18 cellular contexts compared by ENCODE assay signal in genomic region chr1:160740133-160740688, GRCh38. TPM values are rescaled to one million over a fixed set of nuclear protein-coding genes. Genes with fewer than 3 reads are reported as not detected.
DNase-seq lines count a peak whose midpoint lies in the region; ATAC-seq lines count a peak whose summit lies in the region.
"Had no signal": no experiment of that assay in that cellular context is flagged by ENCODE, and none has a peak within 500 bp of the region (broad histone marks: within the 10 kb centered on the region; RNA-seq: fewer than 3 reads in every experiment).

No MANE protein-coding gene starts in this region.

- peak overlapping the region; percentile 85 for H3K27ac Mint-ChIP-seq in activated CD4-positive, alpha-beta T cell treated with anti-CD3 and anti-CD28 coated beads, Interleukin-2, amount 10 ng/mL, durations not matched to agents 7 days and 5 days
- peak overlapping the region; percentile 85 for H3K27ac Mint-ChIP-seq in activated naive CD8-positive, alpha-beta T cell treated with anti-CD3 and anti-CD28 coated beads, Interleukin-2, amount 10 ng/mL, durations not matched to agents 7 days and 5 days

- H3K4me3 ChIP-seq in HAP-1, result no peak overlapping the region
- H3K4me3 ChIP-seq: A549, tibial artery had no signal

- CTCF ChIA-PET in activated CD4-positive, alpha-beta T cell treated with anti-CD3 and anti-CD28 coated beads, Interleukin-2, amount 10 ng/mL, durations not matched to agents 7 days and 5 days (lab: Charles Lee), result interaction anchor here (0.7 to 2.0 kb wide), 8 partner anchors 13 to 914 kb away, joined by 3 to 8 read pairs (median 4); partner anchors contain the start of gene SLAMF8

- ATAC-seq in HG02678 (IDR thresholded peaks at IDR 0.05; ENCODE audit: unreplicated experiment), result peak; percentile 32
- ATAC-seq in activated naive CD8-positive, alpha-beta T cell treated with anti-CD3 and anti-CD28 coated beads, Interleukin-2, amount 10 ng/mL, durations not matched to agents 7 days and 5 days (ENCODE audit: low read depth), result no peak
- ATAC-seq in stimulated activated naive CD8-positive, alpha-beta T cell treated with anti-CD3 and anti-CD28 coated beads, Interleukin-15, Interleukin-2, amounts not matched to agents 100 U/mL and 50 U/mL, for 24 hours, result no peak
- ATAC-seq: A549, esophagus mucosa, sciatic nerve had no signal

- H3K36me3 Mint-ChIP-seq in activated CD4-positive, alpha-beta T cell treated with anti-CD3 and anti-CD28 coated beads, Interleukin-2, amount 10 ng/mL, durations not matched to agents 7 days and 5 days (ENCODE audit: low read depth), result peaks cover 40% of the 10 kb centered on the region
- peaks cover 46% of the 10 kb centered on the region for H3K36me3 Mint-ChIP-seq in activated naive CD8-positive, alpha-beta T cell treated with anti-CD3 and anti-CD28 coated beads, Interleukin-2, amount 10 ng/mL, durations not matched to agents 7 days and 5 days

- H3K27me3 ChIP-seq in HAP-1 (ENCODE audit: low read depth), result no peaks in the 10 kb centered on the region
- H3K27me3 ChIP-seq: tibial artery had no signal

- POLR2A ChIA-PET in activated CD4-positive, alpha-beta T cell treated with anti-CD3 and anti-CD28 coated beads, Interleukin-2, amount 10 ng/mL, durations not matched to agents 7 days and 5 days (lab: Charles Lee), result no interaction called here
- POLR2A ChIA-PET in activated naive CD8-positive, alpha-beta T cell treated with anti-CD3 and anti-CD28 coated beads, Interleukin-2, amount 10 ng/mL, durations not matched to agents 7 days and 5 days (lab: Charles Lee), result interaction anchor here (1.3 to 2.8 kb wide), 4 partner anchors 16 to 58 kb away, joined by 4 to 12 read pairs (median 8); partner anchors contain the start of gene CD48

- H3K9me3 Mint-ChIP-seq in activated CD4-positive, alpha-beta T cell treated with anti-CD3 and anti-CD28 coated beads, Interleukin-2, amount 10 ng/mL, durations not matched to agents 7 days and 5 days, result peaks cover 19% of the 10 kb centered on the region
- H3K9me3 Mint-ChIP-seq in activated naive CD8-positive, alpha-beta T cell treated with anti-CD3 and anti-CD28 coated beads, Interleukin-2, amount 10 ng/mL, durations not matched to agents 7 days and 5 days, result peaks cover 8% of the 10 kb centered on the region

- no peaks in the 10 kb centered on the region for H3K36me3 ChIP-seq in HAP-1 (replicated peaks)
- H3K36me3 ChIP-seq: tibial artery had no signal

- H3K9me3 ChIP-seq in HAP-1, result no peaks in the 10 kb centered on the region
- H3K9me3 ChIP-seq: A549, tibial artery had no signal

- peaks cover 68% of the 10 kb centered on the region for H3K4me1 Mint-ChIP-seq in activated CD4-positive, alpha-beta T cell treated with anti-CD3 and anti-CD28 coated beads, Interleukin-2, amount 10 ng/mL, durations not matched to agents 7 days and 5 days
- peaks cover 61% of the 10 kb centered on the region for H3K4me1 Mint-ChIP-seq in activated naive CD8-positive, alpha-beta T cell treated with anti-CD3 and anti-CD28 coated beads, Interleukin-2, amount 10 ng/mL, durations not matched to agents 7 days and 5 days

- no peaks in the 10 kb centered on the region for H3K27me3 Mint-ChIP-seq in activated CD4-positive, alpha-beta T cell treated with anti-CD3 and anti-CD28 coated beads, Interleukin-2, amount 10 ng/mL, durations not matched to agents 7 days and 5 days
- no peaks in the 10 kb centered on the region for H3K27me3 Mint-ChIP-seq in activated naive CD8-positive, alpha-beta T cell treated with anti-CD3 and anti-CD28 coated beads, Interleukin-2, amount 10 ng/mL, durations not matched to agents 7 days and 5 days

- DNase-seq in activated CD4-positive, alpha-beta T cell treated with anti-CD3 and anti-CD28 coated beads, Interleukin-2, amount 10 ng/mL, durations not matched to agents 7 days and 5 days, result no peak
- no peak for DNase-seq in activated CD4-positive, alpha-beta T cell treated with anti-CD3 and anti-CD28 coated beads for 4 hours
- no peak for DNase-seq in activated naive CD8-positive, alpha-beta T cell treated with anti-CD3 and anti-CD28 coated beads, Interleukin-2, amount 10 ng/mL, durations not matched to agents 7 days and 5 days
- peak; percentile 9 for DNase-seq in stimulated activated naive CD8-positive, alpha-beta T cell treated with anti-CD3 and anti-CD28 coated beads, Interleukin-15, Interleukin-2, amounts not matched to agents 100 U/mL and 50 U/mL, for 24 hours
- DNase-seq in NCI-H82 treated with DMSO at 0.1 percent for 48 hours (lab: John Stamatoyannopoulos, UW; ENCODE audit: unreplicated experiment) (no peak), HAP-1 (ENCODE audit: low spot score in 2 of 2) (no peak), NCI-H2171 (lab: John Stamatoyannopoulos, UW) (no peak)
- DNase-seq: dermis blood vessel endothelial cell; MV-4-11; NCI-H2081 treated with DMSO at 0.1 percent for 48 hours; occipital lobe; stimulated activated CD4-positive, alpha-beta T cell treated with anti-CD3 and anti-CD28 coated beads, Interleukin-2, amount 100 ng/mL, for 48 hours; tibial artery had no signal

- peak overlapping the region; percentile 35 for H3K4me3 Mint-ChIP-seq in activated CD4-positive, alpha-beta T cell treated with anti-CD3 and anti-CD28 coated beads, Interleukin-2, amount 10 ng/mL, durations not matched to agents 7 days and 5 days
- H3K4me3 Mint-ChIP-seq in activated naive CD8-positive, alpha-beta T cell treated with anti-CD3 and anti-CD28 coated beads, Interleukin-2, amount 10 ng/mL, durations not matched to agents 7 days and 5 days, result peak overlapping the region; percentile 79

- in situ Hi-C loops in HAP-1 (cut with MboI; ENCODE audit: low sequenced_read_pairs), result no loop called here

- H3K4me1 ChIP-seq in HAP-1, result peaks cover 5% of the 10 kb centered on the region
- H3K4me1 ChIP-seq: tibial artery had no signal

RNA-seq across cellular contexts. Expression of gene SLAMF7, which starts 1.2 kb away (rescaled TPM):
- 10 to 100 TPM; 12.8 to 13.4 TPM for total RNA-seq in activated CD4-positive, alpha-beta T cell treated with anti-CD3 and anti-CD28 coated beads, Interleukin-2, amount 10 ng/mL, durations not matched to agents 7 days and 5 days
- 100 to 1,000 TPM; 124 to 137 TPM for total RNA-seq in activated naive CD8-positive, alpha-beta T cell treated with anti-CD3 and anti-CD28 coated beads, Interleukin-2, amount 10 ng/mL, durations not matched to agents 7 days and 5 days
- total RNA-seq: dermis blood vessel endothelial cell, occipital lobe had no signal

RNA-seq across cellular contexts. Expression of gene CD48, which starts 28.6 kb away (rescaled TPM):
- total RNA-seq in activated CD4-positive, alpha-beta T cell treated with anti-CD3 and anti-CD28 coated beads, Interleukin-2, amount 10 ng/mL, durations not matched to agents 7 days and 5 days, result 100 to 1,000 TPM; 294 to 309 TPM
- 100 to 1,000 TPM; 379 to 386 TPM for total RNA-seq in activated naive CD8-positive, alpha-beta T cell treated with anti-CD3 and anti-CD28 coated beads, Interleukin-2, amount 10 ng/mL, durations not matched to agents 7 days and 5 days
- total RNA-seq: Daoy, dermis blood vessel endothelial cell had no signal

RNA-seq across cellular contexts. Expression of gene LY9, which starts 55.8 kb away (rescaled TPM):
- 10 to 100 TPM; 45.9 to 49.0 TPM for total RNA-seq in activated CD4-positive, alpha-beta T cell treated with anti-CD3 and anti-CD28 coated beads, Interleukin-2, amount 10 ng/mL, durations not matched to agents 7 days and 5 days
- total RNA-seq in activated naive CD8-positive, alpha-beta T cell treated with anti-CD3 and anti-CD28 coated beads, Interleukin-2, amount 10 ng/mL, durations not matched to agents 7 days and 5 days, result 10 to 100 TPM; 70.9 to 73.6 TPM
- total RNA-seq: dermis blood vessel endothelial cell, occipital lobe had no signal

Comparison
In these comparisons a context has a peak if more than half of its experiments do, and no peak if none do; other contexts are left out.
1. RNA of gene SLAMF7, which starts 1.2 kb away (total RNA-seq): 124 to 137 TPM in activated naive CD8-positive, alpha-beta T cell treated with anti-CD3 and anti-CD28 coated beads, Interleukin-2, amount 10 ng/mL, durations not matched to agents 7 days and 5 days; 12.8 to 13.4 TPM in activated CD4-positive, alpha-beta T cell treated with anti-CD3 and anti-CD28 coated beads, Interleukin-2, amount 10 ng/mL, durations not matched to agents 7 days and 5 days; every median in the first group is over 4 times any median in the second.